In genomic region chr3:170222647-170223541, GRCh38 we compare ENCODE assay signal across 8 cellular contexts. TPM values are rescaled to one million over a fixed set of nuclear protein-coding genes. Genes with fewer than 3 reads are reported as not detected.
DNase-seq lines count a peak whose midpoint lies in the region; ATAC-seq and TF ChIP-seq lines count a peak whose summit lies in the region.

No MANE protein-coding gene starts in this region.

- TF ChIP-seq POLR2A in body of pancreas (IDR thresholded peaks at IDR 0.05): peak in 1 of 3 donors; percentile 6

- 0 out of 2 replicates have a peak, but pooled peaks cover 3% of the 10 kb centered on the region for H3K79me2 ChIP-seq in SU-DHL-6 (ENCODE audit: insufficient read depth, low read length)

- peak overlapping the region; percentile 80 for H3K4me3 ChIP-seq in SU-DHL-6 (ENCODE audit: insufficient read depth, low read length, poor library complexity, severe bottlenecking)
- H3K4me3 ChIP-seq in body of pancreas: peak overlapping the region; percentile 74 to 79
- H3K4me3 ChIP-seq in skin epidermis: peak overlapping the region; percentile 70 to 96 (median 88)

- peak overlapping the region; percentile 99 for H2AFZ ChIP-seq in SU-DHL-6 (ENCODE audit: low read depth, low read length, severe bottlenecking)

- peaks cover 9% of the 10 kb centered on the region for H3F3A ChIP-seq in SU-DHL-6 (ENCODE audit: insufficient read depth)

- H3K9me3 ChIP-seq in SU-DHL-6 (ENCODE audit: insufficient read depth, low read length) (no peaks in the 10 kb centered on the region), body of pancreas (no peaks in the 10 kb centered on the region)

- H3K4me2 ChIP-seq in SU-DHL-6 (ENCODE audit: low read depth, low read length, poor library complexity, severe bottlenecking): peak overlapping the region; percentile 90

- H3K27me3 ChIP-seq in SU-DHL-6 (ENCODE audit: low read length) (no peaks in the 10 kb centered on the region), body of pancreas (no peaks in the 10 kb centered on the region)

- no peaks in the 10 kb centered on the region for H3K4me1 ChIP-seq in body of pancreas

- no peak for TF ChIP-seq CTCF in SU-DHL-6 (IDR thresholded peaks at IDR 0.05; ENCODE audit: insufficient read depth, low read length, poor library complexity, severe bottlenecking)
- TF ChIP-seq CTCF in body of pancreas (IDR thresholded peaks at IDR 0.05): peak in 2 of 7 experiments; percentile 16 to 21

- intact Hi-C loops in body of pancreas (cut with DNase I): no loop called here

- DNase-seq in COLO829 (ENCODE audit: low spot score) (peak; percentile 39), HK-2 (ENCODE audit: unreplicated experiment) (peak; percentile 56), body of pancreas (peak; percentile 33 to 50 (median 47)), iPS-NIHi11 (ENCODE audit: low spot score) (peak; percentile 72), GOT3 (lab: John Stamatoyannopoulos, UW) (no peak)

- H3K36me3 ChIP-seq in SU-DHL-6 (ENCODE audit: low read length) (no peaks in the 10 kb centered on the region), body of pancreas (replicated peaks in 1 of 2; ENCODE audit: insufficient read depth in 1 of 2, low read depth in 2 of 2) (no peaks in the 10 kb centered on the region)

- H3K27ac ChIP-seq in SU-DHL-6 (ENCODE audit: low read depth, low read length) (peak overlapping the region; percentile 48; the same call in 1 of the 2 replicates), body of pancreas (peak overlapping the region; percentile 87 to 93 (median 92)), skin epidermis (peak overlapping the region; percentile 78 to 99 (median 97))

- no peaks in the 10 kb centered on the region for H4K20me1 ChIP-seq in SU-DHL-6 (ENCODE audit: low read depth, low read length)

- peak; percentile 44 for ATAC-seq in GM19397 (IDR thresholded peaks at IDR 0.05; ENCODE audit: unreplicated experiment)
- peak; percentile 46 for ATAC-seq in body of pancreas

- H3K9ac ChIP-seq in SU-DHL-6 (ENCODE audit: low read length): peak overlapping the region; percentile 80

- 1 to 5% methylated on average over 27 to 41 of the region's 42 CpGs for WGBS in body of pancreas, 2 donors

- no peaks in the 10 kb centered on the region for H3K9me2 ChIP-seq in SU-DHL-6 (replicated peaks; ENCODE audit: insufficient read depth, low read length)

RNA-seq across cellular contexts. Expression of gene PRKCI, which starts 0.7 kb away (rescaled TPM):
- 10 to 100 TPM; 13.5 to 17.6 TPM for total RNA-seq in body of pancreas

RNA-seq across cellular contexts. Expression of gene PHC3, which starts 41.4 kb away (rescaled TPM):
- 10 to 100 TPM; 34.8 to 58.7 TPM for total RNA-seq in body of pancreas
